Comparison of ENCODE assay signal across 1 cellular context in genomic region chr19:38901683-38902082, GRCh38.
TF ChIP-seq lines count a peak whose summit lies in the region.

No MANE protein-coding gene starts in this region.

TF ChIP-seq in GM23338, 12 proteins besides CTCF, POLR2A, EP300 and RAD21:
- TF ChIP-seq POLR2AphosphoS5 (IDR thresholded peaks at IDR 0.05; ENCODE audit: low read depth) (no peak), EZH2 (IDR thresholded peaks at IDR 0.05; ENCODE audit: low read depth, unreplicated experiment) (no peak), JUNB (IDR thresholded peaks at IDR 0.05; ENCODE audit: unreplicated experiment) (no peak), CREB1 (CRISPR knock-in tag; IDR thresholded peaks at IDR 0.05; ENCODE audit: low read depth) (no peak), REST (IDR thresholded peaks at IDR 0.05; ENCODE audit: unreplicated experiment) (no peak), ZNF462 (CRISPR knock-in tag; IDR thresholded peaks at IDR 0.05) (no peak), EZH2phosphoT487 (IDR thresholded peaks at IDR 0.05; ENCODE audit: unreplicated experiment) (no peak), NANOG (IDR thresholded peaks at IDR 0.05; ENCODE audit: borderline replicate concordance) (no peak), ZNF114 (CRISPR knock-in tag; IDR thresholded peaks at IDR 0.05) (no peak), STAT1 (IDR thresholded peaks at IDR 0.05; ENCODE audit: unreplicated experiment) (no peak), ZNF331 (CRISPR knock-in tag; IDR thresholded peaks at IDR 0.05; ENCODE audit: low read depth) (no peak)
- TF ChIP-seq, protein P1, sequence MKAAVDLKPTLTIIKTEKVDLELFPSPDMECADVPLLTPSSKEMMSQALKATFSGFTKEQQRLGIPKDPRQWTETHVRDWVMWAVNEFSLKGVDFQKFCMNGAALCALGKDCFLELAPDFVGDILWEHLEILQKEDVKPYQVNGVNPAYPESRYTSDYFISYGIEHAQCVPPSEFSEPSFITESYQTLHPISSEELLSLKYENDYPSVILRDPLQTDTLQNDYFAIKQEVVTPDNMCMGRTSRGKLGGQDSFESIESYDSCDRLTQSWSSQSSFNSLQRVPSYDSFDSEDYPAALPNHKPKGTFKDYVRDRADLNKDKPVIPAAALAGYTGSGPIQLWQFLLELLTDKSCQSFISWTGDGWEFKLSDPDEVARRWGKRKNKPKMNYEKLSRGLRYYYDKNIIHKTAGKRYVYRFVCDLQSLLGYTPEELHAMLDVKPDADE (IDR thresholded peaks at IDR 0.05) = no peak
TF ChIP-seq in GM23338: peak in this region for 0.
